12 cellular contexts compared by ENCODE assay signal in genomic region chr22:31870890-31871289, GRCh38.
DNase-seq lines count a peak whose midpoint lies in the region; ATAC-seq and TF ChIP-seq lines count a peak whose summit lies in the region.
"Had no signal": no experiment of that assay in that cellular context is flagged by ENCODE, and none has a peak within 500 bp of the region (broad histone marks: within the 10 kb centered on the region; RNA-seq: fewer than 3 reads in every experiment).

No MANE protein-coding gene starts in this region.

- H2AFZ ChIP-seq in smooth muscle cell (ENCODE audit: low read depth), result no peak overlapping the region
- H2AFZ ChIP-seq: parathyroid adenoma had no signal

- H3K36me3 ChIP-seq in smooth muscle cell (ENCODE audit: low read depth), result peaks cover 6% of the 10 kb centered on the region
- H3K36me3 ChIP-seq in thyroid gland, result peaks cover 3 to 29% of the 10 kb centered on the region in 2 donors
- peaks cover 8% of the 10 kb centered on the region for H3K36me3 ChIP-seq in A673 (ENCODE audit: insufficient read depth, low read length, poor library complexity, severe bottlenecking)

- H4K20me1 ChIP-seq in smooth muscle cell (ENCODE audit: low read depth), result no peaks in the 10 kb centered on the region

- H3K4me3 ChIP-seq in smooth muscle cell, result no peak overlapping the region
- no peak overlapping the region for H3K4me3 ChIP-seq in thyroid gland (replicated peaks in 1 of 3)
- H3K4me3 ChIP-seq in A673 (ENCODE audit: low read depth, low read length, poor library complexity, severe bottlenecking), result no peak overlapping the region

- no peaks in the 10 kb centered on the region for H3K79me2 ChIP-seq in smooth muscle cell (ENCODE audit: low read depth)
- H3K79me2 ChIP-seq: parathyroid adenoma had no signal

- TF ChIP-seq CTCF in VCaP (conservative IDR thresholded peaks at IDR 0.05) (no peak), foreskin keratinocyte (conservative IDR thresholded peaks at IDR 0.05) (peak; percentile 85), smooth muscle cell (IDR thresholded peaks at IDR 0.05; ENCODE audit: borderline replicate concordance, insufficient read depth, poor library complexity, severe bottlenecking) (no peak), thyroid gland (IDR thresholded peaks at IDR 0.05) (no peak), A673 (conservative IDR thresholded peaks at IDR 0.05; ENCODE audit: low read depth, low read length) (no peak)

- intact Hi-C loops in thyroid gland (cut with DNase I) (no loop called here), A673 (cut with micrococcal nuclease; ENCODE audit: unreplicated experiment) (no loop called here)

- no peak overlapping the region for H3K4me2 ChIP-seq in smooth muscle cell

- POLR2A ChIA-PET in A673 (lab: Charles Lee; ENCODE audit: low non-redundant PET), result no interaction called here

- BruUV-seq in A673 (replicated peaks; lab: Mats Ljungman, UMichigan), result no TSS peak

- no peaks in the 10 kb centered on the region for H3K9me3 ChIP-seq in smooth muscle cell (replicated peaks; ENCODE audit: low read depth)
- no peaks in the 10 kb centered on the region for H3K9me3 ChIP-seq in thyroid gland
- no peaks in the 10 kb centered on the region for H3K9me3 ChIP-seq in A673 (ENCODE audit: low read depth, low read length, poor library complexity, severe bottlenecking)

- peak; percentile 68 for DNase-seq in H4 (ENCODE audit: low spot score)
- peak; percentile 80 to 90 for DNase-seq in foreskin keratinocyte
- DNase-seq in smooth muscle cell (lab: John Stamatoyannopoulos, UW; ENCODE audit: unreplicated experiment), result no peak
- DNase-seq in stimulated activated CD4-positive, alpha-beta T cell treated with anti-CD3 and anti-CD28 coated beads, Interleukin-1b, Interleukin-23, amount 100 ng/mL, for 48 hours, result no peak
- no peak for DNase-seq in thyroid gland
- DNase-seq in A673 (ENCODE audit: low spot score), result no peak
- DNase-seq in DMS114 treated with DMSO at 0.1 percent for 48 hours (lab: John Stamatoyannopoulos, UW; ENCODE audit: unreplicated experiment), result no peak
- DNase-seq: activated T-cell treated with anti-CD3 and anti-CD28 coated beads, Interleukin-2, amount 50 U/mL, for 4 hours; NCI-H510A; T-helper 2 cell had no signal

- peak; percentile 97 for ATAC-seq in foreskin keratinocyte
- ATAC-seq: activated T-cell treated with anti-CD3 and anti-CD28 coated beads, Interleukin-2, amount 50 U/mL, for 4 hours had no signal

- peaks cover 34% of the 10 kb centered on the region for H3K4me1 ChIP-seq in foreskin keratinocyte
- no peaks in the 10 kb centered on the region for H3K4me1 ChIP-seq in smooth muscle cell (ENCODE audit: low read depth)
- no peaks in the 10 kb centered on the region for H3K4me1 ChIP-seq in thyroid gland
- H3K4me1 ChIP-seq in A673 (ENCODE audit: insufficient read depth, low read length, poor library complexity, severe bottlenecking), result no peaks in the 10 kb centered on the region
- H3K4me1 ChIP-seq: parathyroid adenoma had no signal

- H3K27me3 ChIP-seq in foreskin keratinocyte (no peaks in the 10 kb centered on the region), smooth muscle cell (ENCODE audit: low read depth) (no peaks in the 10 kb centered on the region), thyroid gland (no peaks in the 10 kb centered on the region), A673 (replicated peaks; ENCODE audit: insufficient read depth, low read depth, low read length, poor library complexity) (no peaks in the 10 kb centered on the region)

- CTCF ChIA-PET in A673 (lab: Charles Lee), result no interaction called here

- no peak overlapping the region for H3K9ac ChIP-seq in smooth muscle cell (ENCODE audit: low read depth)
- H3K9ac ChIP-seq: parathyroid adenoma had no signal

- WGBS in smooth muscle cell (ENCODE audit: low lambda C conversion rate), result 85% methylated on average over 6 of the region's 6 CpGs
- WGBS in thyroid gland, 2 donors, result 78 to 88% methylated on average over 6 of the region's 6 CpGs

- no peak for TF ChIP-seq POLR2A in thyroid gland (IDR thresholded peaks at IDR 0.05)

- H3F3A ChIP-seq in smooth muscle cell (ENCODE audit: low read depth), result no peaks in the 10 kb centered on the region

- H3K27ac ChIP-seq in VCaP, result peak overlapping the region; percentile 43; the same call in 1 of the 2 replicates
- H3K27ac ChIP-seq in foreskin keratinocyte, result peak overlapping the region; percentile 6
- peak overlapping the region; percentile 49 for H3K27ac ChIP-seq in smooth muscle cell (ENCODE audit: low read depth)
- no peak overlapping the region for H3K27ac ChIP-seq in thyroid gland
- H3K27ac ChIP-seq in A673 (ENCODE audit: low read depth, low read length, poor library complexity, severe bottlenecking), result no peak overlapping the region
- H3K27ac ChIP-seq: parathyroid adenoma had no signal

Comparison
In these comparisons a context has a peak if more than half of its experiments do, and no peak if none do; other contexts are left out.
1. DNase-seq: peak in H4 (single experiment) and foreskin keratinocyte (2 of 2); none in smooth muscle cell (single experiment), stimulated activated CD4-positive, alpha-beta T cell treated with anti-CD3 and anti-CD28 coated beads, Interleukin-1b, Interleukin-23, amount 100 ng/mL, for 48 hours (single experiment), thyroid gland (0 of 2), A673 (single experiment) and DMS114 treated with DMSO at 0.1 percent for 48 hours (single experiment).
2. H3K27ac ChIP-seq: peak in VCaP (single experiment), foreskin keratinocyte (single experiment) and smooth muscle cell (single experiment); none in thyroid gland (0 of 3) and A673 (single experiment).